ENCODE assay signal across 23 cellular contexts in genomic region chr3:73279-73678, GRCh38.
A peak's percentile ranks its signal among the peaks of the same experiment; 100 is the strongest.
DNase-seq lines count a peak whose midpoint lies in the region; ATAC-seq and TF ChIP-seq lines count a peak whose summit lies in the region.
"Had no signal": no experiment of that assay in that cellular context is flagged by ENCODE, and none has a peak within 500 bp of the region (broad histone marks: within the 10 kb centered on the region; RNA-seq: fewer than 3 reads in every experiment).

No MANE protein-coding gene starts in this region.

- no peaks in the 10 kb centered on the region for H3K36me3 ChIP-seq in psoas muscle (ENCODE audit: insufficient read depth in 1 of 2, low read depth in 1 of 2)
- no peaks in the 10 kb centered on the region for H3K36me3 ChIP-seq in tibial nerve
- H3K36me3 ChIP-seq: stomach had no signal

- H3K4me1 Mint-ChIP-seq in effector memory CD8-positive, alpha-beta T cell (ENCODE audit: low read depth in 2 of 2), result no peaks in the 10 kb centered on the region
- H3K4me1 Mint-ChIP-seq: activated naive CD4-positive, alpha-beta T cell treated with anti-CD3 and anti-CD28 coated beads, Interleukin-2, amount 50 U/mL, for 24 hours; CD14-positive monocyte had no signal

- no peaks in the 10 kb centered on the region for H3K36me3 Mint-ChIP-seq in effector memory CD8-positive, alpha-beta T cell (ENCODE audit: insufficient read depth)
- H3K36me3 Mint-ChIP-seq: activated naive CD4-positive, alpha-beta T cell treated with anti-CD3 and anti-CD28 coated beads, Interleukin-2, amount 50 U/mL, for 24 hours; CD14-positive monocyte had no signal

- peaks cover 0 to 11% of the 10 kb centered on the region in 2 donors for H3K27me3 Mint-ChIP-seq in effector memory CD8-positive, alpha-beta T cell

- WGBS in psoas muscle, 3 donors, result 11 to 19% (median 14%) methylated on average over 2 of the region's 2 CpGs
- 30 to 34% methylated on average over 2 of the region's 2 CpGs for WGBS in tibial nerve, 2 donors

- no peak for ATAC-seq in psoas muscle
- no peak for ATAC-seq in effector memory CD8-positive, alpha-beta T cell (replicated peaks)
- ATAC-seq: activated CD8-positive, alpha-beta T cell treated with anti-CD3 and anti-CD28 coated beads for 36 hours; HCT116 had no signal

- H3K27me3 ChIP-seq in psoas muscle (ENCODE audit: insufficient read depth in 3 of 3, low read length in 2 of 3) (no peaks in the 10 kb centered on the region), tibial nerve (no peaks in the 10 kb centered on the region)
- H3K27me3 ChIP-seq: stomach had no signal

- intact Hi-C loops in psoas muscle (cut with DNase I), result no loop called here

- DNase-seq in caudate nucleus (lab: John Stamatoyannopoulos, UW), result peak in 6 of 61 donors; percentile 3 to 38 (median 9)
- DNase-seq in hippocampal formation (lab: John Stamatoyannopoulos, UW), result peak; percentile 4 to 39
- no peak for DNase-seq in psoas muscle
- no peak for DNase-seq in tibial nerve (ENCODE audit: low spot score in 2 of 2)
- DNase-seq in AG08395 (ENCODE audit: low spot score), result no peak
- no peak for DNase-seq in effector CD8-positive, alpha-beta T cell (lab: John Stamatoyannopoulos, UW)
- DNase-seq in effector memory CD8-positive, alpha-beta T cell, result no peak
- DNase-seq: activated CD8-positive, alpha-beta T cell treated with anti-CD3 and anti-CD28 coated beads for 36 hours; central memory CD4-positive, alpha-beta T cell; dermis blood vessel endothelial cell; DND-41; KG1; MM.1S; NCI-H1417; NCI-H2029 treated with DMSO at 0.1 percent for 48 hours; OCI-M1; stomach had no signal

- H3K9me3 ChIP-seq in psoas muscle (no peaks in the 10 kb centered on the region), tibial nerve (no peaks in the 10 kb centered on the region)
- H3K9me3 ChIP-seq: stomach had no signal

- H3K9me3 Mint-ChIP-seq in effector memory CD8-positive, alpha-beta T cell, result peaks cover 0 to 2% of the 10 kb centered on the region in 2 donors
- H3K9me3 Mint-ChIP-seq: activated CD8-positive, alpha-beta T cell treated with anti-CD3 and anti-CD28 coated beads for 36 hours; activated naive CD4-positive, alpha-beta T cell treated with anti-CD3 and anti-CD28 coated beads, Interleukin-2, amount 50 U/mL, for 24 hours; activated T-helper 2 cell treated with anti-CD3 and anti-CD28 coated beads, Interferon-gamma antibody, Interleukin-2, Interleukin-4, amounts not matched to agents 10 μg/mL and 5 μg/mL and 100 μg/mL, durations not matched to agents 14 hours and 24 hours and 36 hours had no signal

- TF ChIP-seq CTCF in psoas muscle (IDR thresholded peaks at IDR 0.05), result no peak
- TF ChIP-seq CTCF in tibial nerve (IDR thresholded peaks at IDR 0.05), result no peak

- no peak overlapping the region for H3K27ac Mint-ChIP-seq in effector memory CD8-positive, alpha-beta T cell
- H3K27ac Mint-ChIP-seq: activated CD8-positive, alpha-beta T cell treated with anti-CD3 and anti-CD28 coated beads for 36 hours; activated naive CD4-positive, alpha-beta T cell treated with anti-CD3 and anti-CD28 coated beads, Interleukin-2, amount 50 U/mL, for 24 hours; activated T-helper 2 cell treated with anti-CD3 and anti-CD28 coated beads, Interferon-gamma antibody, Interleukin-2, Interleukin-4, amounts not matched to agents 10 μg/mL and 5 μg/mL and 100 μg/mL, durations not matched to agents 14 hours and 24 hours and 36 hours; CD14-positive monocyte had no signal

- no peak overlapping the region for H3K4me3 Mint-ChIP-seq in effector memory CD8-positive, alpha-beta T cell
- H3K4me3 Mint-ChIP-seq: activated CD8-positive, alpha-beta T cell treated with anti-CD3 and anti-CD28 coated beads for 36 hours; activated naive CD4-positive, alpha-beta T cell treated with anti-CD3 and anti-CD28 coated beads, Interleukin-2, amount 50 U/mL, for 24 hours; CD14-positive monocyte; neural crest cell had no signal

- TF ChIP-seq POLR2A in tibial nerve (IDR thresholded peaks at IDR 0.05), result no peak

- H3K4me1 ChIP-seq in psoas muscle (no peaks in the 10 kb centered on the region), tibial nerve (peaks cover 0 to 63% (median 17%) of the 10 kb centered on the region in 4 donors)

- H3K4me3 ChIP-seq in psoas muscle, result no peak overlapping the region
- H3K4me3 ChIP-seq in tibial nerve, result no peak overlapping the region
- H3K4me3 ChIP-seq: skin epidermis, stomach had no signal

- no peak for TF ChIP-seq EP300 in tibial nerve (IDR thresholded peaks at IDR 0.05)

- peak overlapping the region; percentile 71 for H3K27ac ChIP-seq in caudate nucleus (ENCODE audit: low read depth, low read length)
- H3K27ac ChIP-seq in psoas muscle, result peak overlapping the region; percentile 8
- peak overlapping the region; percentile 65 to 83 (median 74) for H3K27ac ChIP-seq in tibial nerve

Comparison
In these comparisons a context has a peak if more than half of its experiments do, and no peak if none do; other contexts are left out.
1. DNase-seq: peak in hippocampal formation (2 of 2); none in psoas muscle (0 of 2), tibial nerve (0 of 2), AG08395 (single experiment), effector CD8-positive, alpha-beta T cell (single experiment) and effector memory CD8-positive, alpha-beta T cell (0 of 3).
2. H3K27ac ChIP-seq: peak in every context shown above with its lines; median percentile 74 in tibial nerve; 71 in caudate nucleus; 8 in psoas muscle.